15 cellular contexts compared by ENCODE assay signal in genomic region chr3:138898301-138898700, GRCh38. TPM values are rescaled to one million over a fixed set of nuclear protein-coding genes. Genes with fewer than 3 reads are reported as not detected.
A peak's percentile ranks its signal among the peaks of the same experiment; 100 is the strongest.
DNase-seq lines count a peak whose midpoint lies in the region; ATAC-seq, FAIRE-seq and TF ChIP-seq lines count a peak whose summit lies in the region.
"Had no signal": no experiment of that assay in that cellular context is flagged by ENCODE, and none has a peak within 500 bp of the region (broad histone marks: within the 10 kb centered on the region; RNA-seq: fewer than 3 reads in every experiment).

No MANE protein-coding gene starts in this region.

- dilution Hi-C loops in keratinocyte (cut with MboI; ENCODE audit: extremely low pct_ligation_motif_present, low sequenced_read_pairs), result no loop called here

- no peak for FAIRE-seq in keratinocyte (lab: Jason Lieb, UNC)

- peaks cover 1% of the 10 kb centered on the region for H3K27me3 Mint-ChIP-seq in HFFc6 (ENCODE audit: insufficient read depth)
- H3K27me3 Mint-ChIP-seq: stimulated activated naive CD8-positive, alpha-beta T cell treated with anti-CD3 and anti-CD28 coated beads, Interleukin-15, Interleukin-2, amounts not matched to agents 100 ng/mL and 50 ng/mL, for 24 hours had no signal

- no peaks in the 10 kb centered on the region for H4K20me1 ChIP-seq in keratinocyte (ENCODE audit: control insufficient read depth, extremely low read depth, insufficient read depth, low read length)

- peak overlapping the region; percentile 54 for H2AFZ ChIP-seq in keratinocyte (ENCODE audit: control insufficient read depth, low read length)

- 33% methylated on average over 1 of the region's 1 CpG for WGBS in transverse colon (ENCODE audit: low coverage in 1 of 2), 2 donors

- H3K79me2 ChIP-seq in keratinocyte (ENCODE audit: control insufficient read depth, insufficient read depth, low read length), result no peaks in the 10 kb centered on the region

- H3K27ac ChIP-seq in keratinocyte (ENCODE audit: control insufficient read depth, insufficient read depth, low read length) (no peak overlapping the region), transverse colon (peak overlapping the region; percentile 36 to 69 (median 67))
- H3K27ac ChIP-seq: epithelial cell of prostate had no signal

- no peaks in the 10 kb centered on the region for H3K27me3 ChIP-seq in keratinocyte (ENCODE audit: control insufficient read depth, extremely low read depth, insufficient read depth, low read length)
- H3K27me3 ChIP-seq in transverse colon, result no peaks in the 10 kb centered on the region
- H3K27me3 ChIP-seq: breast epithelium had no signal

- intact Hi-C loops in transverse colon (cut with DNase I; ENCODE audit: low total_unique reads), result no loop called here

- no peaks in the 10 kb centered on the region for H3K36me3 Mint-ChIP-seq in HFFc6 (ENCODE audit: low read depth)

- in situ Hi-C loops in transverse colon (cut with MboI; ENCODE audit: low pct_ligation_motif_present in 1 of 4, low pct_unique_long_range_greater_than_20kb in 1 of 4, low sequenced_read_pairs in 3 of 4), result no loop called here

- no peaks in the 10 kb centered on the region for H3K9me3 Mint-ChIP-seq in HFFc6
- H3K9me3 Mint-ChIP-seq: activated T-helper 2 cell treated with anti-CD3 and anti-CD28 coated beads, Interferon-gamma antibody, Interleukin-2, Interleukin-4, amounts not matched to agents 10 μg/mL and 5 μg/mL and 100 μg/mL, durations not matched to agents 14 hours and 24 hours and 36 hours; stimulated activated naive CD8-positive, alpha-beta T cell treated with anti-CD3 and anti-CD28 coated beads, Interleukin-15, Interleukin-2, amounts not matched to agents 100 ng/mL and 50 ng/mL, for 24 hours had no signal

- H3K4me1 Mint-ChIP-seq in HFFc6 (ENCODE audit: low read depth), result peaks cover 19% of the 10 kb centered on the region

- no peak for TF ChIP-seq EP300 in transverse colon (IDR thresholded peaks at IDR 0.05; ENCODE audit: low read depth)

- peaks cover 8% of the 10 kb centered on the region for H3K4me1 ChIP-seq in keratinocyte (ENCODE audit: control insufficient read depth, extremely low read depth, insufficient read depth, low read length)
- peaks cover 0 to 19% (median 8%) of the 10 kb centered on the region in 4 donors for H3K4me1 ChIP-seq in transverse colon
- H3K4me1 ChIP-seq: breast epithelium had no signal

- DNase-seq in HFFc6 (peak; percentile 39), cardiac fibroblast (ENCODE audit: low read depth in 2 of 2) (peak; percentile 18 to 90), keratinocyte (ENCODE audit: low read depth, low spot score) (no peak), transverse colon (no peak), foreskin melanocyte (no peak), MV-4-11 (lab: John Stamatoyannopoulos, UW) (no peak)
- DNase-seq: NCI-H1417, NCI-H526 treated with DMSO at 0.1 percent for 48 hours, RPMI8226 had no signal

- no peak overlapping the region; the same call in 1 of the 2 replicates for H3K27ac Mint-ChIP-seq in HFFc6
- H3K27ac Mint-ChIP-seq: activated T-helper 2 cell treated with anti-CD3 and anti-CD28 coated beads, Interferon-gamma antibody, Interleukin-2, Interleukin-4, amounts not matched to agents 10 μg/mL and 5 μg/mL and 100 μg/mL, durations not matched to agents 14 hours and 24 hours and 36 hours; stimulated activated naive CD8-positive, alpha-beta T cell treated with anti-CD3 and anti-CD28 coated beads, Interleukin-15, Interleukin-2, amounts not matched to agents 100 ng/mL and 50 ng/mL, for 24 hours had no signal

- no peak for TF ChIP-seq POLR2A in transverse colon (IDR thresholded peaks at IDR 0.05)

- H3K4me3 ChIP-seq in cardiac fibroblast (replicated peaks in 1 of 2; ENCODE audit: low read depth in 2 of 2, low read length in 2 of 2), result no peak overlapping the region
- no peak overlapping the region for H3K4me3 ChIP-seq in keratinocyte (ENCODE audit: control insufficient read depth in 2 of 3, extremely low read depth in 1 of 3, insufficient read depth in 2 of 3, low read depth in 1 of 3, low read length in 3 of 3)
- no peak overlapping the region for H3K4me3 ChIP-seq in transverse colon
- H3K4me3 ChIP-seq: breast epithelium had no signal

- H3K4me2 ChIP-seq in keratinocyte (ENCODE audit: control insufficient read depth, extremely low read depth, insufficient read depth, low read depth, low read length), result no peak overlapping the region

- TF ChIP-seq CTCF in HFFc6 (IDR thresholded peaks at IDR 0.05), result no peak
- TF ChIP-seq CTCF in cardiac fibroblast (IDR thresholded peaks at IDR 0.05; ENCODE audit: low read depth, low read length), result no peak
- TF ChIP-seq CTCF in keratinocyte (optimal IDR thresholded peaks at IDR 0.05 in 1 of 3, IDR thresholded peaks at IDR 0.05 in 1 of 3, conservative IDR thresholded peaks at IDR 0.05 in 1 of 3; ENCODE audit: extremely low read depth in 1 of 3, insufficient read depth in 2 of 3, low read length in 3 of 3), result no peak
- TF ChIP-seq CTCF in transverse colon (IDR thresholded peaks at IDR 0.05), result no peak

- no peaks in the 10 kb centered on the region for H3K9me1 ChIP-seq in keratinocyte (ENCODE audit: control insufficient read depth, extremely low read depth, insufficient read depth, low read length)

- no peak overlapping the region for H3K4me3 Mint-ChIP-seq in HFFc6
- H3K4me3 Mint-ChIP-seq: stimulated activated naive CD8-positive, alpha-beta T cell treated with anti-CD3 and anti-CD28 coated beads, Interleukin-15, Interleukin-2, amounts not matched to agents 100 ng/mL and 50 ng/mL, for 24 hours had no signal

- H3K9me3 ChIP-seq in keratinocyte (ENCODE audit: control insufficient read depth, low read depth, low read length) (no peaks in the 10 kb centered on the region), transverse colon (no peaks in the 10 kb centered on the region)
- H3K9me3 ChIP-seq: breast epithelium had no signal

- no peak for ATAC-seq in GM19395 (IDR thresholded peaks at IDR 0.05; ENCODE audit: unreplicated experiment)

- H3K9ac ChIP-seq in keratinocyte (ENCODE audit: control insufficient read depth, extremely low read depth, insufficient read depth, low read length), result no peak overlapping the region

- H3K36me3 ChIP-seq in keratinocyte (ENCODE audit: control insufficient read depth in 2 of 2, extremely low read depth in 1 of 2, insufficient read depth in 2 of 2, low read length in 2 of 2) (no peaks in the 10 kb centered on the region), transverse colon (no peaks in the 10 kb centered on the region)
- H3K36me3 ChIP-seq: breast epithelium had no signal

RNA-seq across cellular contexts. Expression of gene FOXL2, which starts 48.6 kb away (rescaled TPM):
- total RNA-seq in HFFc6 (2021; fragmentation: NEBNext Ultra II Directional; extraction: Animal tissue kit (Norgen Biotek cat#: 25700)), result 1 to 10 TPM in 5 of 6 experiments, under 1 TPM in 1; 0.71 to 8.0 (median 7.0) TPM
- polyA plus RNA-seq in keratinocyte, result 0.25 to 0.57 TPM (median 0.26 TPM) in 3 replicates
- 0.09 TPM for polyA plus RNA-seq in keratinocyte (2011; ENCODE audit: low read depth)
- polyA plus RNA-seq in keratinocyte (2011; cell fraction: cytosol; rRNA removed), result 0.39 and 0.71 TPM in 2 replicates
- polyA plus RNA-seq in keratinocyte (2011; cell fraction: nucleus; rRNA removed), result 0.67 and 1.1 TPM in 2 replicates
- polyA plus RNA-seq in keratinocyte (2012; ENCODE audit: low replicate concordance), result 0.46 and 0.62 TPM in 2 replicates
- 0.06 to 0.13 TPM in 2 of 3 replicates, not detected in the other for polyA minus RNA-seq in keratinocyte
- 0.77 TPM for polyA minus RNA-seq in keratinocyte (2011; cell fraction: cytosol; rRNA and poly(A)+ RNA removed)
- 0.54 and 1.1 TPM in 2 replicates for polyA minus RNA-seq in keratinocyte (2011; cell fraction: nucleus; rRNA and poly(A)+ RNA removed)
- not detected for total RNA-seq in transverse colon
- total RNA-seq: activated T-helper 2 cell treated with anti-CD3 and anti-CD28 coated beads, Interferon-gamma antibody, Interleukin-2, Interleukin-4, amounts not matched to agents 10 μg/mL and 5 μg/mL and 100 μg/mL, durations not matched to agents 14 hours and 24 hours and 36 hours; T-helper 2 cell treated with Interferon-gamma antibody and Interleukin-4, amounts not matched to agents 100 ng/mL and 5 ng/mL, for 36 hours had no signal

RNA-seq across cellular contexts. Expression of gene FOXL2NB, which starts 48.7 kb away (rescaled TPM):
- total RNA-seq in HFFc6 (2021; fragmentation: NEBNext Ultra II Directional; extraction: Animal tissue kit (Norgen Biotek cat#: 25700)), result 1 to 10 TPM in 4 of 6 experiments, under 1 TPM in 2; 0.45 to 5.8 (median 4.6) TPM
- polyA plus RNA-seq in keratinocyte, result 0.38 to 0.95 TPM (median 0.43 TPM) in 3 replicates
- 0.07 TPM for polyA plus RNA-seq in keratinocyte (2011; ENCODE audit: low read depth)
- polyA plus RNA-seq in keratinocyte (2011; cell fraction: cytosol; rRNA removed), result 0.70 and 0.74 TPM in 2 replicates
- 1.7 and 2.9 TPM in 2 replicates for polyA plus RNA-seq in keratinocyte (2011; cell fraction: nucleus; rRNA removed)
- 0.13 and 0.19 TPM in 2 replicates for polyA plus RNA-seq in keratinocyte (2012; ENCODE audit: low replicate concordance)
- polyA minus RNA-seq in keratinocyte, result 0.58 to 1.5 TPM (median 0.85 TPM) in 3 replicates
- polyA minus RNA-seq in keratinocyte (2011; cell fraction: cytosol; rRNA and poly(A)+ RNA removed), result 1.2 TPM
- polyA minus RNA-seq in keratinocyte (2011; cell fraction: nucleus; rRNA and poly(A)+ RNA removed), result 1.4 and 2.7 TPM in 2 replicates
- not detected for total RNA-seq in transverse colon
- total RNA-seq: activated T-helper 2 cell treated with anti-CD3 and anti-CD28 coated beads, Interferon-gamma antibody, Interleukin-2, Interleukin-4, amounts not matched to agents 10 μg/mL and 5 μg/mL and 100 μg/mL, durations not matched to agents 14 hours and 24 hours and 36 hours; T-helper 2 cell treated with Interferon-gamma antibody and Interleukin-4, amounts not matched to agents 100 ng/mL and 5 ng/mL, for 36 hours had no signal

Comparison
In these comparisons a context has a peak if more than half of its experiments do, and no peak if none do; other contexts are left out.
1. DNase-seq: peak in HFFc6 (single experiment) and cardiac fibroblast (2 of 2); none in keratinocyte (single experiment), transverse colon (single experiment), foreskin melanocyte (single experiment) and MV-4-11 (single experiment).